8 cellular contexts compared by ENCODE assay signal in the genomic region with DNA sequence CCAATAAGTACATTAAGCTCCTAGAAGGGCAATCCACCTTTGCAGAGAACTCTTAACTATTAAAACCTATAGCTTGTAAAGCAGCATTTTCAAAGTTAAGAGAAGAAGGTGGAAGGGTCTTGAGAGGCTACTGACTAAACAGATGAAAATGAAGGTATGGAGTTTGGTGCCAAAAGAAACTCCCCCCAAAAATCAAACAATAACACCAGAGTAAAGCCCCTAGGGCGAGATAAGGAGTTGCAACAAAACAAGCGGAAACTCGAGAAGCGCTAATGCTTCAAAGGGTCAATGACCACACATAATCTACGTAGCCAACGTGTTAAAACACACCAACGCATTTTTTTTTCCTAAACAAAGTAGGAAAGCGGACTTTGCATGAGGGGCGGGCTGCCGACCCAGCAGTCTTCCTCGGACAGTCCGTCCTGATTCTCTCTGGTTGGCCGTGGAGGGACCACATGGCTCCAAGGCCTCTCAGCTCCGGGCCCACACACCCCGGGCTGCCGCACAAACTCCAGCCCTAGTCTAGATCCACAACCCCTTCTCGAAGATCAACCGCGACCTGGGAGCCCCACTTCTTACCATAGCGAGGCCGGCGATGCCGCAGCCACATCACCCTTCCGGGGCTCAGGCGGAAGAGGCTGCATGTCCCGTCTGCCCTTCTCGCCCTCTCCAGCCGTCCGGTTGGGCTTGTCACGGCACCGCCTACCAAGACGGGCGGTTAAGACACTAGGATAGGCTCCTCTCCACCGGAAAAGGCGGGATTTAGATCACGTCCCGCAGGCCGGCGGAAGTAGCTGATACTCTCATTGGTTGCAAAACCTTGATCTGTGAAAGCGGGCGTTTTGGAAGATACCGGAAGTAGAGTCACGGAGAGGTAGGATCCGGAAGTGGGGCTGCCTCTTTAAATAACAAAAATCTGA.
A peak's percentile ranks its signal among the peaks of the same experiment; 100 is the strongest.
DNase-seq lines count a peak whose midpoint lies in the region; ATAC-seq and TF ChIP-seq lines count a peak whose summit lies in the region.

A gene with protein sequence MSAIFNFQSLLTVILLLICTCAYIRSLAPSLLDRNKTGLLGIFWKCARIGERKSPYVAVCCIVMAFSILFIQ (minus strand): TSS at position 653 of the 920 bp plus-strand sequence. CDS start 71 bp downstream, at position 582.
A gene (plus strand): TSS at position 806 of the 920 bp plus-strand sequence. CDS start 27,373 bp downstream, outside the sequence.

- H3K4me1 Mint-ChIP-seq in central memory CD8-positive, alpha-beta T cell, result peaks cover 56% of the 10 kb centered on the region

- DNase-seq in AG09309 (ENCODE audit: low read depth), result peak; percentile 95
- DNase-seq in NCI-H446 (lab: John Stamatoyannopoulos, UW), result peak; percentile 93 to 97
- peak; percentile 92 for DNase-seq in activated CD4-positive, CD25-positive, alpha-beta regulatory T cell treated with anti-CD3 and anti-CD28 coated beads, Interleukin-2, amount 50 U/mL, for 16 hours (ENCODE audit: low read depth, low spot score)
- DNase-seq in central memory CD8-positive, alpha-beta T cell (ENCODE audit: low spot score in 2 of 2), result peak; percentile 80 to 89
- DNase-seq in iris pigment epithelial cell (ENCODE audit: low read depth), result peak; percentile 100
- DNase-seq in stimulated activated CD4-positive, alpha-beta T cell treated with anti-CD3 and anti-CD28 coated beads, Interleukin-12 subunit alpha, Interleukin-12 subunit beta, amount 100 ng/mL, for 24 hours (ENCODE audit: low read depth in 2 of 2), result peak; percentile 86 to 88

- H3K9me3 Mint-ChIP-seq in central memory CD8-positive, alpha-beta T cell, result no peaks in the 10 kb centered on the region

- H3K4me3 ChIP-seq in AG09309 (ENCODE audit: control insufficient read depth, low read depth, low read length), result peak within 1 kb of the TSS; percentile 90

- H3K4me3 Mint-ChIP-seq in central memory CD8-positive, alpha-beta T cell, result peak within 1 kb of the TSS; percentile 95

- H3K27me3 Mint-ChIP-seq in central memory CD8-positive, alpha-beta T cell, result no peaks in the 10 kb centered on the region

- peak; percentile 98 for ATAC-seq in GM19025 (IDR thresholded peaks at IDR 0.05; ENCODE audit: low read depth, unreplicated experiment)
- peak; percentile 97 for ATAC-seq in HG03342 (IDR thresholded peaks at IDR 0.05; ENCODE audit: unreplicated experiment)
- ATAC-seq in central memory CD8-positive, alpha-beta T cell (replicated peaks; ENCODE audit: extremely low read depth, poor library complexity, severe bottlenecking), result peak; percentile 99

- no peak for TF ChIP-seq CTCF in AG09309 (IDR thresholded peaks at IDR 0.05; ENCODE audit: control insufficient read depth, insufficient read depth, low read depth, low read length, missing control alignments)

- H3K36me3 Mint-ChIP-seq in central memory CD8-positive, alpha-beta T cell (ENCODE audit: insufficient read depth), result peaks cover 8% of the 10 kb centered on the region

- H3K27ac Mint-ChIP-seq in central memory CD8-positive, alpha-beta T cell (ENCODE audit: low read depth), result peak within 1 kb of the TSS; percentile 98

Comparison
In these comparisons a context has a peak if more than half of its experiments do, and no peak if none do; other contexts are left out.
1. Peak in every context shown above with its lines: DNase-seq, ATAC-seq and H3K4me3 ChIP-seq.